In genomic region chr1:151831605-151832004, GRCh38 we compare ENCODE assay signal across 11 cellular contexts. TPM values are rescaled to one million over a fixed set of nuclear protein-coding genes. Genes with fewer than 3 reads are reported as not detected.
DNase-seq lines count a peak whose midpoint lies in the region; ATAC-seq and TF ChIP-seq lines count a peak whose summit lies in the region.
"Had no signal": no experiment of that assay in that cellular context is flagged by ENCODE, and none has a peak within 500 bp of the region (broad histone marks: within the 10 kb centered on the region; RNA-seq: fewer than 3 reads in every experiment).

TSS of gene RORC (minus strand) at chr1:151831802. CDS start at chr1:151831764, 38 bp downstream.

- H3K36me3 Mint-ChIP-seq in activated naive CD4-positive, alpha-beta T cell treated with anti-CD3 and anti-CD28 coated beads, Interleukin-2, amount 50 U/mL, for 72 hours = no peaks in the 10 kb centered on the region

- H3K27ac ChIP-seq in liver (ENCODE audit: low read depth in 1 of 2, low read length in 2 of 2) = peak within 1 kb of the TSS; percentile 94

- H3K4me1 ChIP-seq in adipocyte (ENCODE audit: control insufficient read depth, insufficient read depth, low read length) (peaks cover 11% of the 10 kb centered on the region), liver (ENCODE audit: control insufficient read depth in 4 of 4, insufficient read depth in 4 of 4, low read length in 3 of 4) (peaks cover 27 to 83% (median 73%) of the 10 kb centered on the region in 4 donors)

- peak within 1 kb of the TSS; percentile 39 for H3K9ac ChIP-seq in adipocyte (ENCODE audit: low read length)
- peak within 1 kb of the TSS; percentile 76 to 85 for H3K9ac ChIP-seq in liver (ENCODE audit: low read depth in 1 of 2, low read length in 2 of 2)

- peak in 1 of 2 donors; percentile 37 for TF ChIP-seq RAD21 in liver (IDR thresholded peaks at IDR 0.05)

- H3K27ac Mint-ChIP-seq in activated naive CD4-positive, alpha-beta T cell treated with anti-CD3 and anti-CD28 coated beads, Interleukin-2, amount 50 U/mL, for 72 hours = peak within 1 kb of the TSS; percentile 54 to 58
- H3K27ac Mint-ChIP-seq: B cell had no signal

- H3K4me3 ChIP-seq in adipocyte (ENCODE audit: low read length) (no peak within 1 kb of the TSS), liver (ENCODE audit: low read depth in 1 of 3, low read length in 3 of 3) (peak within 1 kb of the TSS; percentile 70 to 90 (median 79))

- DNase-seq in activated naive CD4-positive, alpha-beta T cell treated with anti-CD3 and anti-CD28 coated beads, Interleukin-2, amount 50 U/mL, for 72 hours (ENCODE audit: low spot score in 2 of 2) = no peak
- no peak for DNase-seq in activated naive CD4-positive, alpha-beta T cell treated with Interleukin-2 at 50 U/mL for 16 hours
- no peak for DNase-seq in adipocyte (ENCODE audit: low read depth)
- DNase-seq in ureter (ENCODE audit: low spot score) = no peak
- no peak for DNase-seq in GM19240 (ENCODE audit: insufficient read length, low spot score)
- DNase-seq in stimulated activated CD4-positive, alpha-beta T cell treated with anti-CD3 and anti-CD28 coated beads, Interleukin-4, amount 100 ng/mL, for 24 hours = no peak
- DNase-seq: activated CD4-positive, alpha-beta T cell treated with anti-CD3 and anti-CD28 coated beads for 1 hour; NK-92 treated with Interleukin-12 subunit alpha and Interleukin-12 subunit beta, amount 100 ng/mL, for 24 hours had no signal

- no peaks in the 10 kb centered on the region for H3K36me3 ChIP-seq in adipocyte (ENCODE audit: control insufficient read depth, insufficient read depth, low read length, severe bottlenecking)
- H3K36me3 ChIP-seq in liver (ENCODE audit: control insufficient read depth in 4 of 4, insufficient read depth in 3 of 4, low read depth in 1 of 4, low read length in 3 of 4) = peaks cover 0 to 12% (median 4%) of the 10 kb centered on the region in 4 donors

- no peaks in the 10 kb centered on the region for H3K9me3 Mint-ChIP-seq in activated naive CD4-positive, alpha-beta T cell treated with anti-CD3 and anti-CD28 coated beads, Interleukin-2, amount 50 U/mL, for 72 hours

- peaks cover 20% of the 10 kb centered on the region for H3K27me3 ChIP-seq in adipocyte (replicated peaks; ENCODE audit: control insufficient read depth, insufficient read depth, low read length)
- no peaks in the 10 kb centered on the region for H3K27me3 ChIP-seq in liver (ENCODE audit: control insufficient read depth in 4 of 4, insufficient read depth in 4 of 4, low read length in 3 of 4)

- no peaks in the 10 kb centered on the region for H3K9me3 ChIP-seq in adipocyte (ENCODE audit: control insufficient read depth, low read length)
- H3K9me3 ChIP-seq in liver (ENCODE audit: control insufficient read depth in 4 of 4, low read length in 3 of 4) = no peaks in the 10 kb centered on the region

- 30% methylated on average over 5 of the region's 5 CpGs for WGBS in liver

- ATAC-seq in activated naive CD4-positive, alpha-beta T cell treated with anti-CD3 and anti-CD28 coated beads, Interleukin-2, amount 50 U/mL, for 72 hours = no peak
- no peak for ATAC-seq in GM21619 (IDR thresholded peaks at IDR 0.05; ENCODE audit: unreplicated experiment)

- no peak for TF ChIP-seq CTCF in liver (IDR thresholded peaks at IDR 0.05; ENCODE audit: low read depth, low read length, missing input control)

TF ChIP-seq in liver, 16 proteins besides CTCF, POLR2A, EP300 and RAD21:
- TF ChIP-seq REST (IDR thresholded peaks at IDR 0.05) = peak; percentile 81
- peak; percentile 56 for TF ChIP-seq SP1 (IDR thresholded peaks at IDR 0.05)
- peak; percentile 35 for TF ChIP-seq FOXA2 (IDR thresholded peaks at IDR 0.05)
- no peak for TF ChIP-seq NR2F2 (IDR thresholded peaks at IDR 0.05)
- TF ChIP-seq HNF4A (conservative IDR thresholded peaks at IDR 0.05) = peak; percentile 92 to 97
- peak; percentile 51 for TF ChIP-seq HNF4G (IDR thresholded peaks at IDR 0.05)
- TF ChIP-seq RXRA (IDR thresholded peaks at IDR 0.05) = peak; percentile 74 to 79
- no peak for TF ChIP-seq FOXA1 (IDR thresholded peaks at IDR 0.05)
- peak in 1 of 2 donors; percentile 17 for TF ChIP-seq GABPA (IDR thresholded peaks at IDR 0.05 in 1 of 2, conservative IDR thresholded peaks at IDR 0.05 in 1 of 2)
- TF ChIP-seq YY1 (IDR thresholded peaks at IDR 0.05) = peak; percentile 74
- TF ChIP-seq ZBTB33 (IDR thresholded peaks at IDR 0.05) = no peak
- no peak for TF ChIP-seq ATF3 (IDR thresholded peaks at IDR 0.05)
- TF ChIP-seq EGR1 (IDR thresholded peaks at IDR 0.05; ENCODE audit: low read depth in 2 of 2) = peak in 1 of 2 donors; percentile 71
- peak; percentile 81 for TF ChIP-seq TAF1 (conservative IDR thresholded peaks at IDR 0.05)
- peak; percentile 85 for TF ChIP-seq MAX (IDR thresholded peaks at IDR 0.05)
- TF ChIP-seq JUND (IDR thresholded peaks at IDR 0.05) = peak in 1 of 2 donors; percentile 62

RNA-seq across cellular contexts. Expression of gene RORC, which starts in this region (rescaled TPM):
- 10 to 100 TPM in 1 of 2 donors, 1 to 10 TPM in 1; 1.4 to 11.3 TPM for total RNA-seq in activated naive CD4-positive, alpha-beta T cell treated with anti-CD3 and anti-CD28 coated beads, Interleukin-2, amount 50 U/mL, for 72 hours
- total RNA-seq in liver (10 to 100 TPM in 1 of 2 donors, 1 to 10 TPM in 1; 2.9 to 59.2 TPM), ureter (14.5 TPM)
- 10 to 100 TPM; 10.7 to 15.4 TPM for polyA plus RNA-seq in liver
- total RNA-seq: B cell had no signal
